ENCODE assay signal across 1 cellular context in the genomic region with DNA sequence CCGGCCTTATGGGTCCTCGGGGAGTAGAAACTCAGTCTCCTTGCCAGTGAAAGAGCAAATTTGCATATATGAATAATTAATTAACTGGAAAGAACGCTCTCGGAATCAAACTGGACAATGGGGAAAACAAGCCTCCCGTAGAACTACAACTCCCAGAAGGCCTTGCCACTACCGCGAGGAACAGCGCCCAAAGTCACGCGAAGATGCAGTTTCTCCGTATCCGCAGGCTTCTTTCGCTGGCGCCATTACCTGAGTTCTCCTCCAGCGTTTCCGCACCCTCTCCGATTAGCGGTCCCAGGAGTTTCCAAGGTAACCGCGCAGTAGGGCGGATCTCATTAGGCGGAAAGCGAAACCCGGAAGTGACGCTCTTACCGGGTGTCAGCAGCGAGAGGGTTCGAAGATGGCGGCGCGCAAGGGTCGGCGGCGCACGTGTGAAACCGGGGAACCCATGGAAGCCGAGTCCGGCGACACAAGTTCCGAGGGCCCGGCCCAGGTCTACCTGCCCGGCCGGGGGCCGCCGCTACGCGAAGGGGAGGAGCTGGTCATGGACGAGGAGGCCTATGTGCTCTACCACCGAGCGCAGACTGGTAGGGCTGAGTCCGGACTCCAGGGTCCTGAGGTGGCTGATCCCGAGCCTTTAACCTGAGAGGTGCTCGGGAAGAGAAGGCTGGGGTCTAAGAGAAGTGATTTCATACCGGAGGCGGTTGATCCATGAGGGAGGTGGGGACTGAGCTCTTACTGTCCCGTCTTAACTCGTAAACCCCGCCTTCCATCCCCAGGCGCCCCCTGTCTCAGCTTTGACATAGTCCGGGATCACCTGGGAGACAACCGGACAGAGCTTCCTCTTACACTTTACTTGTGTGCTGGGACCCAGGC.
TF ChIP-seq lines count a peak whose summit lies in the region.

A gene (plus strand): TSS at position 378 of the 876 bp plus-strand sequence. CDS start 23 bp downstream, at position 401.

TF ChIP-seq in K562, 482 proteins besides CTCF, POLR2A, EP300 and RAD21 (continued from another document and continues in another):
- TF ChIP-seq POLR2AphosphoS5 (IDR thresholded peaks at IDR 0.05; ENCODE audit: control insufficient read depth, insufficient read depth, low read depth, low read length) (peak; percentile 55; the same call in 1 of the 2 replicates), SNIP1 (IDR thresholded peaks at IDR 0.05; ENCODE audit: low read depth) (no peak), ZNF12 (CRISPR knock-in tag; IDR thresholded peaks at IDR 0.05) (0 out of 2 replicates have a peak, but pooled peaks have one; percentile 66), PHF8 (IDR thresholded peaks at IDR 0.05; ENCODE audit: borderline replicate concordance, low read length) (peak; percentile 96), ZNF583 (CRISPR knock-in tag; IDR thresholded peaks at IDR 0.05) (no peak), CC2D1A (IDR thresholded peaks at IDR 0.05) (no peak), ZFP1 (CRISPR knock-in tag; IDR thresholded peaks at IDR 0.05) (no peak), ZNF785 (CRISPR knock-in tag; IDR thresholded peaks at IDR 0.05) (no peak), HNRNPK (IDR thresholded peaks at IDR 0.05; ENCODE audit: low read depth, low read length, poor library complexity, severe bottlenecking) (no peak), ZNF384 (IDR thresholded peaks at IDR 0.05; ENCODE audit: low read depth, low read length) (no peak), YBX1 (IDR thresholded peaks at IDR 0.05) (no peak), JUNB (CRISPR knock-in tag; conservative IDR thresholded peaks at IDR 0.05) (no peak), RBM39 (optimal IDR thresholded peaks at IDR 0.05; ENCODE audit: low read depth, low read length) (peak; percentile 39), HNRNPL (IDR thresholded peaks at IDR 0.05; ENCODE audit: low read depth, low read length) (no peak), KAT8 (IDR thresholded peaks at IDR 0.05; ENCODE audit: low read depth) (no peak), ESRRB (CRISPR knock-in tag; IDR thresholded peaks at IDR 0.05; ENCODE audit: borderline replicate concordance) (no peak), ZNF561 (CRISPR knock-in tag; conservative IDR thresholded peaks at IDR 0.05) (no peak), ZNF707 (CRISPR knock-in tag; conservative IDR thresholded peaks at IDR 0.05) (no peak), ZNF174 (CRISPR knock-in tag; IDR thresholded peaks at IDR 0.05) (no peak), MEIS2 (IDR thresholded peaks at IDR 0.05; ENCODE audit: partially characterized antibody) (no peak), MED1 (CRISPR knock-in tag; IDR thresholded peaks at IDR 0.05; ENCODE audit: borderline replicate concordance) (no peak), SPI1 (IDR thresholded peaks at IDR 0.05; ENCODE audit: borderline replicate concordance, low read depth, low read length) (peak; percentile 18; the same call in 1 of the 2 replicates), POLR2AphosphoS2 (IDR thresholded peaks at IDR 0.05; ENCODE audit: low read length) (0 out of 2 replicates have a peak, but pooled peaks have one; percentile 67), CBX8 (IDR thresholded peaks at IDR 0.05; ENCODE audit: borderline replicate concordance, extremely low read depth, low read depth, low read length, poor library complexity, severe bottlenecking) (no peak), MEF2D (tag; conservative IDR thresholded peaks at IDR 0.05; ENCODE audit: low read depth) (no peak), MAFG (tag; conservative IDR thresholded peaks at IDR 0.05) (no peak), CBX3 (IDR thresholded peaks at IDR 0.05; ENCODE audit: borderline replicate concordance in 1 of 2, low read length in 2 of 2) (no peak; a peak in 1 of 3 replicates), ZNF589 (CRISPR knock-in tag; IDR thresholded peaks at IDR 0.05; ENCODE audit: low read depth) (no peak), POLR2B (IDR thresholded peaks at IDR 0.05; ENCODE audit: low read depth, partially characterized antibody) (peak; percentile 77), MYNN (IDR thresholded peaks at IDR 0.05) (no peak), MYNN (CRISPR knock-in tag; IDR thresholded peaks at IDR 0.05) (no peak), ZNF165 (CRISPR knock-in tag; IDR thresholded peaks at IDR 0.05; ENCODE audit: borderline replicate concordance) (no peak), GTF2A2 (tag; IDR thresholded peaks at IDR 0.05) (no peak), ZNF507 (tag; conservative IDR thresholded peaks at IDR 0.05) (no peak), MECOM (CRISPR knock-in tag; IDR thresholded peaks at IDR 0.05) (no peak), ZSCAN29 (IDR thresholded peaks at IDR 0.05) (0 out of 2 replicates have a peak, but pooled peaks have one; percentile 10), NELFE (IDR thresholded peaks at IDR 0.05; ENCODE audit: insufficient read depth, insufficient read length) (no peak), LCOR (CRISPR knock-in tag; IDR thresholded peaks at IDR 0.05) (peak; percentile 62), KAT2B (IDR thresholded peaks at IDR 0.05; ENCODE audit: low read depth, low read length) (no peak), NCOR1 (IDR thresholded peaks at IDR 0.05) (no peak)
- TF ChIP-seq, protein P1, sequence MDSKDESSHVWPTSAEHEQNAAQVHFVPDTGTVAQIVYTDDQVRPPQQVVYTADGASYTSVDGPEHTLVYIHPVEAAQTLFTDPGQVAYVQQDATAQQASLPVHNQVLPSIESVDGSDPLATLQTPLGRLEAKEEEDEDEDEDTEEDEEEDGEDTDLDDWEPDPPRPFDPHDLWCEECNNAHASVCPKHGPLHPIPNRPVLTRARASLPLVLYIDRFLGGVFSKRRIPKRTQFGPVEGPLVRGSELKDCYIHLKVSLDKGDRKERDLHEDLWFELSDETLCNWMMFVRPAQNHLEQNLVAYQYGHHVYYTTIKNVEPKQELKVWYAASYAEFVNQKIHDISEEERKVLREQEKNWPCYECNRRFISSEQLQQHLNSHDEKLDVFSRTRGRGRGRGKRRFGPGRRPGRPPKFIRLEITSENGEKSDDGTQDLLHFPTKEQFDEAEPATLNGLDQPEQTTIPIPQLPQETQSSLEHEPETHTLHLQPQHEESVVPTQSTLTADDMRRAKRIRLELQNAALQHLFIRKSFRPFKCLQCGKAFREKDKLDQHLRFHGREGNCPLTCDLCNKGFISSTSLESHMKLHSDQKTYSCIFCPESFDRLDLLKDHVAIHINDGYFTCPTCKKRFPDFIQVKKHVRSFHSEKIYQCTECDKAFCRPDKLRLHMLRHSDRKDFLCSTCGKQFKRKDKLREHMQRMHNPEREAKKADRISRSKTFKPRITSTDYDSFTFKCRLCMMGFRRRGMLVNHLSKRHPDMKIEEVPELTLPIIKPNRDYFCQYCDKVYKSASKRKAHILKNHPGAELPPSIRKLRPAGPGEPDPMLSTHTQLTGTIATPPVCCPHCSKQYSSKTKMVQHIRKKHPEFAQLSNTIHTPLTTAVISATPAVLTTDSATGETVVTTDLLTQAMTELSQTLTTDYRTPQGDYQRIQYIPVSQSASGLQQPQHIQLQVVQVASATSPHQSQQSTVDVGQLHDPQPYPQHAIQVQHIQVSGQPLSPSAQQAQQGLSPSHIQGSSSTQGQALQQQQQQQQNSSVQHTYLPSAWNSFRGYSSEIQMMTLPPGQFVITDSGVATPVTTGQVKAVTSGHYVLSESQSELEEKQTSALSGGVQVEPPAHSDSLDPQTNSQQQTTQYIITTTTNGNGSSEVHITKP (IDR thresholded peaks at IDR 0.05; ENCODE audit: partially characterized antibody): peak; percentile 90
- TF ChIP-seq, protein P2, sequence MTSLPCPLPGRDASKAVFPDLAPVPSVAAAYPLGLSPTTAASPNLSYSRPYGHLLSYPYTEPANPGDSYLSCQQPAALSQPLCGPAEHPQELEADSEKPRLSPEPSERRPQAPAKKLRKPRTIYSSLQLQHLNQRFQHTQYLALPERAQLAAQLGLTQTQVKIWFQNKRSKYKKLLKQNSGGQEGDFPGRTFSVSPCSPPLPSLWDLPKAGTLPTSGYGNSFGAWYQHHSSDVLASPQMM (CRISPR knock-in tag; IDR thresholded peaks at IDR 0.05): no peak
- TF ChIP-seq, protein P3, sequence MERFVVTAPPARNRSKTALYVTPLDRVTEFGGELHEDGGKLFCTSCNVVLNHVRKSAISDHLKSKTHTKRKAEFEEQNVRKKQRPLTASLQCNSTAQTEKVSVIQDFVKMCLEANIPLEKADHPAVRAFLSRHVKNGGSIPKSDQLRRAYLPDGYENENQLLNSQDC (CRISPR knock-in tag; IDR thresholded peaks at IDR 0.05): no peak
- TF ChIP-seq, protein P4, sequence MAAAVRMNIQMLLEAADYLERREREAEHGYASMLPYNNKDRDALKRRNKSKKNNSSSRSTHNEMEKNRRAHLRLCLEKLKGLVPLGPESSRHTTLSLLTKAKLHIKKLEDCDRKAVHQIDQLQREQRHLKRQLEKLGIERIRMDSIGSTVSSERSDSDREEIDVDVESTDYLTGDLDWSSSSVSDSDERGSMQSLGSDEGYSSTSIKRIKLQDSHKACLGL (CRISPR knock-in tag; IDR thresholded peaks at IDR 0.05; ENCODE audit: borderline replicate concordance, poor library complexity, severe bottlenecking): peak; percentile 100
- TF ChIP-seq, protein P5, sequence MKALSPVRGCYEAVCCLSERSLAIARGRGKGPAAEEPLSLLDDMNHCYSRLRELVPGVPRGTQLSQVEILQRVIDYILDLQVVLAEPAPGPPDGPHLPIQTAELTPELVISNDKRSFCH (CRISPR knock-in tag; IDR thresholded peaks at IDR 0.05): no peak
- TF ChIP-seq, protein P5 (tag; IDR thresholded peaks at IDR 0.05): peak; percentile 66; the same call in 1 of the 2 replicates
- TF ChIP-seq, protein P6, sequence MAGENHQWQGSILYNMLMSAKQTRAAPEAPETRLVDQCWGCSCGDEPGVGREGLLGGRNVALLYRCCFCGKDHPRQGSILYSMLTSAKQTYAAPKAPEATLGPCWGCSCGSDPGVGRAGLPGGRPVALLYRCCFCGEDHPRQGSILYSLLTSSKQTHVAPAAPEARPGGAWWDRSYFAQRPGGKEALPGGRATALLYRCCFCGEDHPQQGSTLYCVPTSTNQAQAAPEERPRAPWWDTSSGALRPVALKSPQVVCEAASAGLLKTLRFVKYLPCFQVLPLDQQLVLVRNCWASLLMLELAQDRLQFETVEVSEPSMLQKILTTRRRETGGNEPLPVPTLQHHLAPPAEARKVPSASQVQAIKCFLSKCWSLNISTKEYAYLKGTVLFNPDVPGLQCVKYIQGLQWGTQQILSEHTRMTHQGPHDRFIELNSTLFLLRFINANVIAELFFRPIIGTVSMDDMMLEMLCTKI (IDR thresholded peaks at IDR 0.05; ENCODE audit: partially characterized antibody): no peak
- TF ChIP-seq, protein P7, sequence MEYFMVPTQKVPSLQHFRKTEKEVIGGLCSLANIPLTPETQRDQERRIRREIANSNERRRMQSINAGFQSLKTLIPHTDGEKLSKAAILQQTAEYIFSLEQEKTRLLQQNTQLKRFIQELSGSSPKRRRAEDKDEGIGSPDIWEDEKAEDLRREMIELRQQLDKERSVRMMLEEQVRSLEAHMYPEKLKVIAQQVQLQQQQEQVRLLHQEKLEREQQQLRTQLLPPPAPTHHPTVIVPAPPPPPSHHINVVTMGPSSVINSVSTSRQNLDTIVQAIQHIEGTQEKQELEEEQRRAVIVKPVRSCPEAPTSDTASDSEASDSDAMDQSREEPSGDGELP (CRISPR knock-in tag; IDR thresholded peaks at IDR 0.05; ENCODE audit: borderline replicate concordance): peak; percentile 83
- TF ChIP-seq, protein P8, sequence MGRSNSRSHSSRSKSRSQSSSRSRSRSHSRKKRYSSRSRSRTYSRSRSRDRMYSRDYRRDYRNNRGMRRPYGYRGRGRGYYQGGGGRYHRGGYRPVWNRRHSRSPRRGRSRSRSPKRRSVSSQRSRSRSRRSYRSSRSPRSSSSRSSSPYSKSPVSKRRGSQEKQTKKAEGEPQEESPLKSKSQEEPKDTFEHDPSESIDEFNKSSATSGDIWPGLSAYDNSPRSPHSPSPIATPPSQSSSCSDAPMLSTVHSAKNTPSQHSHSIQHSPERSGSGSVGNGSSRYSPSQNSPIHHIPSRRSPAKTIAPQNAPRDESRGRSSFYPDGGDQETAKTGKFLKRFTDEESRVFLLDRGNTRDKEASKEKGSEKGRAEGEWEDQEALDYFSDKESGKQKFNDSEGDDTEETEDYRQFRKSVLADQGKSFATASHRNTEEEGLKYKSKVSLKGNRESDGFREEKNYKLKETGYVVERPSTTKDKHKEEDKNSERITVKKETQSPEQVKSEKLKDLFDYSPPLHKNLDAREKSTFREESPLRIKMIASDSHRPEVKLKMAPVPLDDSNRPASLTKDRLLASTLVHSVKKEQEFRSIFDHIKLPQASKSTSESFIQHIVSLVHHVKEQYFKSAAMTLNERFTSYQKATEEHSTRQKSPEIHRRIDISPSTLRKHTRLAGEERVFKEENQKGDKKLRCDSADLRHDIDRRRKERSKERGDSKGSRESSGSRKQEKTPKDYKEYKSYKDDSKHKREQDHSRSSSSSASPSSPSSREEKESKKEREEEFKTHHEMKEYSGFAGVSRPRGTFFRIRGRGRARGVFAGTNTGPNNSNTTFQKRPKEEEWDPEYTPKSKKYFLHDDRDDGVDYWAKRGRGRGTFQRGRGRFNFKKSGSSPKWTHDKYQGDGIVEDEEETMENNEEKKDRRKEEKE (IDR thresholded peaks at IDR 0.05; ENCODE audit: borderline replicate concordance in 1 of 2, control insufficient read depth in 1 of 2, low read depth in 2 of 2, low read length in 1 of 2): no peak
- TF ChIP-seq, protein P9, sequence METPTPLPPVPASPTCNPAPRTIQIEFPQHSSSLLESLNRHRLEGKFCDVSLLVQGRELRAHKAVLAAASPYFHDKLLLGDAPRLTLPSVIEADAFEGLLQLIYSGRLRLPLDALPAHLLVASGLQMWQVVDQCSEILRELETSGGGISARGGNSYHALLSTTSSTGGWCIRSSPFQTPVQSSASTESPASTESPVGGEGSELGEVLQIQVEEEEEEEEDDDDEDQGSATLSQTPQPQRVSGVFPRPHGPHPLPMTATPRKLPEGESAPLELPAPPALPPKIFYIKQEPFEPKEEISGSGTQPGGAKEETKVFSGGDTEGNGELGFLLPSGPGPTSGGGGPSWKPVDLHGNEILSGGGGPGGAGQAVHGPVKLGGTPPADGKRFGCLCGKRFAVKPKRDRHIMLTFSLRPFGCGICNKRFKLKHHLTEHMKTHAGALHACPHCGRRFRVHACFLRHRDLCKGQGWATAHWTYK (CRISPR knock-in tag; IDR thresholded peaks at IDR 0.05): 0 out of 2 replicates have a peak, but pooled peaks have one; percentile 16
- TF ChIP-seq, protein P10, sequence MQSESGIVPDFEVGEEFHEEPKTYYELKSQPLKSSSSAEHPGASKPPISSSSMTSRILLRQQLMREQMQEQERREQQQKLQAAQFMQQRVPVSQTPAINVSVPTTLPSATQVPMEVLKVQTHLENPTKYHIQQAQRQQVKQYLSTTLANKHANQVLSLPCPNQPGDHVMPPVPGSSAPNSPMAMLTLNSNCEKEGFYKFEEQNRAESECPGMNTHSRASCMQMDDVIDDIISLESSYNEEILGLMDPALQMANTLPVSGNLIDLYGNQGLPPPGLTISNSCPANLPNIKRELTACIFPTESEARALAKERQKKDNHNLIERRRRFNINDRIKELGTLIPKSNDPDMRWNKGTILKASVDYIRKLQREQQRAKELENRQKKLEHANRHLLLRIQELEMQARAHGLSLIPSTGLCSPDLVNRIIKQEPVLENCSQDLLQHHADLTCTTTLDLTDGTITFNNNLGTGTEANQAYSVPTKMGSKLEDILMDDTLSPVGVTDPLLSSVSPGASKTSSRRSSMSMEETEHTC (IDR thresholded peaks at IDR 0.05): no peak
- TF ChIP-seq, protein P11, sequence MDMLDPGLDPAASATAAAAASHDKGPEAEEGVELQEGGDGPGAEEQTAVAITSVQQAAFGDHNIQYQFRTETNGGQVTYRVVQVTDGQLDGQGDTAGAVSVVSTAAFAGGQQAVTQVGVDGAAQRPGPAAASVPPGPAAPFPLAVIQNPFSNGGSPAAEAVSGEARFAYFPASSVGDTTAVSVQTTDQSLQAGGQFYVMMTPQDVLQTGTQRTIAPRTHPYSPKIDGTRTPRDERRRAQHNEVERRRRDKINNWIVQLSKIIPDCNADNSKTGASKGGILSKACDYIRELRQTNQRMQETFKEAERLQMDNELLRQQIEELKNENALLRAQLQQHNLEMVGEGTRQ (CRISPR knock-in tag; IDR thresholded peaks at IDR 0.05): no peak
